Comparison of ENCODE assay signal across 9 cellular contexts in the genomic region with DNA sequence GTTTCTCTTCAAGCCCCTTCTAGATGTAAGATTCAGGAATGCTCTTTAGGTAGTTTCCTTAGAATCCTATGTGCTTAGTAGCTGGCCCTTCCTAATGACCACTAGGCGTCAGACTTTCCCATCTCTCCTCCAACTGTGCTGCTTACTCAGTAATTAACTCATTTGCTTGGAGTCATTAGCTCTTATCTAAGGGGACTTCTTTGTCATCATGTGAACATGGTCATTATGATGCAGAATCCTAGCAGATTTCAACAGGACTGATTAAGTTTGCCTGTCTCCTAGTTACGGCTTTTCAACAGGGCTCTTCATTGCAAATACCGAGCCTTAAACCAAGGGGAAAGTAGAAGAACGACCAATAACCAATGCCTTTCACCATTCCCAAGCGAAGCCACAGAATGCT. TPM values are rescaled to one million over a fixed set of nuclear protein-coding genes. Genes with fewer than 3 reads are reported as not detected.
A peak's percentile ranks its signal among the peaks of the same experiment; 100 is the strongest.
DNase-seq lines count a peak whose midpoint lies in the region; ATAC-seq and TF ChIP-seq lines count a peak whose summit lies in the region.
"Had no signal": no experiment of that assay in that cellular context is flagged by ENCODE, and none has a peak within 500 bp of the region (broad histone marks: within the 10 kb centered on the region; RNA-seq: fewer than 3 reads in every experiment).

No MANE protein-coding gene starts in this region.

- no peak overlapping the region for H3K4me3 ChIP-seq in H7 (ENCODE audit: insufficient read depth, low read depth, low read length)
- no peak overlapping the region for H3K4me3 ChIP-seq in OCI-LY3 (ENCODE audit: low read length)
- H3K4me3 ChIP-seq in endodermal cell (ENCODE audit: low read length): no peak overlapping the region

- H3K4me3 Mint-ChIP-seq in endodermal cell: no peak overlapping the region
- H3K4me3 Mint-ChIP-seq: activated naive CD4-positive, alpha-beta T cell treated with anti-CD3 and anti-CD28 coated beads, Interleukin-2, amount 50 U/mL, for 24 hours had no signal

- no peaks in the 10 kb centered on the region for H3K9me3 ChIP-seq in OCI-LY3 (ENCODE audit: insufficient read depth, low read length)
- H3K9me3 ChIP-seq in endodermal cell (ENCODE audit: control insufficient read depth, low read length): no peaks in the 10 kb centered on the region

- no peak for ATAC-seq in HG02763 (IDR thresholded peaks at IDR 0.05; ENCODE audit: unreplicated experiment)
- no peak for ATAC-seq in HG03520 (IDR thresholded peaks at IDR 0.05; ENCODE audit: unreplicated experiment)

- WGBS in endodermal cell (ENCODE audit: insufficient coverage in 1 of 2, insufficient read length in 1 of 2), 2 experiments: 49 to 65% methylated on average over 3 to 5 of the region's 5 CpGs

- no peaks in the 10 kb centered on the region for H3K4me1 ChIP-seq in OCI-LY3 (ENCODE audit: low read length)
- no peaks in the 10 kb centered on the region for H3K4me1 ChIP-seq in endodermal cell (ENCODE audit: control insufficient read depth, insufficient read depth, low read length)

- no peak overlapping the region for H3K27ac ChIP-seq in 22Rv1
- no peak overlapping the region for H3K27ac ChIP-seq in OCI-LY3 (ENCODE audit: low read length)
- no peak overlapping the region for H3K27ac ChIP-seq in endodermal cell (ENCODE audit: low read depth, low read length)

- H3K9me3 Mint-ChIP-seq in endodermal cell: no peaks in the 10 kb centered on the region
- H3K9me3 Mint-ChIP-seq: activated naive CD4-positive, alpha-beta T cell treated with anti-CD3 and anti-CD28 coated beads, Interleukin-2, amount 50 U/mL, for 24 hours had no signal

- H3K9ac ChIP-seq in OCI-LY3 (ENCODE audit: low read length): no peak overlapping the region
- H3K9ac ChIP-seq in endodermal cell (ENCODE audit: extremely low read depth, low read length, poor library complexity, severe bottlenecking): no peak overlapping the region

- DNase-seq in H7 (peak; percentile 42), endodermal cell (no peak), myocyte (ENCODE audit: low read depth) (peak; percentile 75), islet precursor cell (no peak)

- no peaks in the 10 kb centered on the region for H3K36me3 ChIP-seq in H7 (replicated peaks; ENCODE audit: control insufficient read depth, insufficient read depth, low read length)
- H3K36me3 ChIP-seq in OCI-LY3 (replicated peaks; ENCODE audit: low read depth, low read length): no peaks in the 10 kb centered on the region
- no peaks in the 10 kb centered on the region for H3K36me3 ChIP-seq in endodermal cell (ENCODE audit: control insufficient read depth, insufficient read depth, low read length)

- no peak overlapping the region for H3K27ac Mint-ChIP-seq in endodermal cell
- H3K27ac Mint-ChIP-seq: activated naive CD4-positive, alpha-beta T cell treated with anti-CD3 and anti-CD28 coated beads, Interleukin-2, amount 50 U/mL, for 24 hours had no signal

- H4K20me1 ChIP-seq in OCI-LY3 (ENCODE audit: insufficient read depth, low read length): no peaks in the 10 kb centered on the region

- no peaks in the 10 kb centered on the region for H3K36me3 Mint-ChIP-seq in endodermal cell (ENCODE audit: low read depth)
- H3K36me3 Mint-ChIP-seq: activated naive CD4-positive, alpha-beta T cell treated with anti-CD3 and anti-CD28 coated beads, Interleukin-2, amount 50 U/mL, for 24 hours had no signal

- TF ChIP-seq CTCF in 22Rv1 (IDR thresholded peaks at IDR 0.05) (peak; percentile 87), OCI-LY3 (IDR thresholded peaks at IDR 0.05; ENCODE audit: low read depth, low read length) (peak; percentile 73), endodermal cell (conservative IDR thresholded peaks at IDR 0.05) (peak; percentile 95)

- H3K27me3 ChIP-seq in H7 (ENCODE audit: control insufficient read depth, insufficient read depth, low read length) (no peaks in the 10 kb centered on the region), OCI-LY3 (ENCODE audit: low read depth, low read length) (peaks cover 39% of the 10 kb centered on the region), endodermal cell (ENCODE audit: control insufficient read depth, insufficient read depth, low read length, poor library complexity, severe bottlenecking) (no peaks in the 10 kb centered on the region)

- peaks cover 4% of the 10 kb centered on the region for H3K4me1 Mint-ChIP-seq in endodermal cell
- H3K4me1 Mint-ChIP-seq: activated naive CD4-positive, alpha-beta T cell treated with anti-CD3 and anti-CD28 coated beads, Interleukin-2, amount 50 U/mL, for 24 hours had no signal

- no peak overlapping the region for H2AFZ ChIP-seq in OCI-LY3 (ENCODE audit: low read depth, low read length)

- peaks cover under 1% of the 10 kb centered on the region for H3K27me3 Mint-ChIP-seq in endodermal cell (ENCODE audit: insufficient read depth)

- H3K4me2 ChIP-seq in OCI-LY3 (ENCODE audit: low read length): no peak overlapping the region

- H3K79me2 ChIP-seq in OCI-LY3 (ENCODE audit: low read length): no peaks in the 10 kb centered on the region

RNA-seq across cellular contexts. Expression of a gene that starts 46.4 kb away (rescaled TPM):
- 0.07 TPM in 1 of 2 replicates, not detected in the other for total RNA-seq in H7 (2014; rRNA removed; shearing (Covaris generic))
- total RNA-seq in endodermal cell (not detected), myocyte (0.05 TPM in 1 of 2 replicates, not detected in the other)
- polyA plus RNA-seq in endodermal cell (2013, experiment 1 of 2): 0.64 TPM
- polyA plus RNA-seq in endodermal cell (2013, experiment 2 of 2): 0.54 TPM
- polyA plus RNA-seq in myocyte (2012): not detected

Comparison
In these comparisons a context has a peak if more than half of its experiments do, and no peak if none do; other contexts are left out.
1. DNase-seq: peak in H7 (single experiment) and myocyte (single experiment); none in endodermal cell (single experiment) and islet precursor cell (single experiment).
2. Peak in every context shown above with its lines, with median percentiles within 50 percentile points of each other: CTCF ChIP-seq.